Comparison of ENCODE assay signal across 12 cellular contexts in genomic region chrX:44253573-44253942, GRCh38.
A peak's percentile ranks its signal among the peaks of the same experiment; 100 is the strongest.
DNase-seq lines count a peak whose midpoint lies in the region; ATAC-seq and FAIRE-seq lines count a peak whose summit lies in the region.
"Had no signal": no experiment of that assay in that cellular context is flagged by ENCODE, and none has a peak within 500 bp of the region (broad histone marks: within the 10 kb centered on the region; RNA-seq: fewer than 3 reads in every experiment).

No MANE protein-coding gene starts in this region.

- no peak for DNase-seq in activated T-cell treated with anti-CD3 and anti-CD28 coated beads, Interleukin-2, amount 50 U/mL, for 72 hours
- DNase-seq in activated T-cell treated with anti-CD3 and anti-CD28 coated beads, Interleukin-2, amount 50 U/mL, for 48 hours: no peak
- peak in 1 of 3 experiments; percentile 0 for DNase-seq in effector memory CD8-positive, alpha-beta T cell
- no peak for DNase-seq in stimulated activated naive CD8-positive, alpha-beta T cell treated with anti-CD3 and anti-CD28 coated beads, Interleukin-15, amount 100 ng/mL, for 72 hours
- no peak for DNase-seq in NCI-H345 treated with DMSO at 0.1 percent for 48 hours (lab: John Stamatoyannopoulos, UW; ENCODE audit: unreplicated experiment)
- DNase-seq in GM19239 (ENCODE audit: insufficient read length, low spot score): no peak

- H3K4me3 Mint-ChIP-seq in activated T-cell treated with anti-CD3 and anti-CD28 coated beads, Interleukin-2, amount 50 U/mL, for 72 hours: peak overlapping the region; percentile 32 to 33
- peak overlapping the region; percentile 62 to 67 for H3K4me3 Mint-ChIP-seq in effector memory CD8-positive, alpha-beta T cell
- H3K4me3 Mint-ChIP-seq in stimulated activated naive CD8-positive, alpha-beta T cell treated with anti-CD3 and anti-CD28 coated beads, Interleukin-15, amount 100 ng/mL, for 72 hours: peak overlapping the region; percentile 60 to 66
- H3K4me3 Mint-ChIP-seq: dendritic cell treated with granulocyte-macrophage colony-stimulating factor and Interleukin-4, amounts not matched to agents 40 ng/mL and 50 ng/mL, for 4 days had no signal

- H3K36me3 Mint-ChIP-seq in activated T-cell treated with anti-CD3 and anti-CD28 coated beads, Interleukin-2, amount 50 U/mL, for 72 hours (ENCODE audit: insufficient read depth in 2 of 2): peaks cover 22 to 39% of the 10 kb centered on the region in 2 donors
- H3K36me3 Mint-ChIP-seq in effector memory CD8-positive, alpha-beta T cell (ENCODE audit: insufficient read depth): peaks cover 3% of the 10 kb centered on the region

- H3K9me3 Mint-ChIP-seq in activated T-cell treated with anti-CD3 and anti-CD28 coated beads, Interleukin-2, amount 50 U/mL, for 72 hours: peaks cover 12 to 13% of the 10 kb centered on the region in 2 donors
- peaks cover 5 to 7% of the 10 kb centered on the region in 2 donors for H3K9me3 Mint-ChIP-seq in effector memory CD8-positive, alpha-beta T cell
- peaks cover 22 to 24% of the 10 kb centered on the region in 2 donors for H3K9me3 Mint-ChIP-seq in stimulated activated naive CD8-positive, alpha-beta T cell treated with anti-CD3 and anti-CD28 coated beads, Interleukin-15, amount 100 ng/mL, for 72 hours
- H3K9me3 Mint-ChIP-seq: dendritic cell treated with granulocyte-macrophage colony-stimulating factor and Interleukin-4, amounts not matched to agents 40 ng/mL and 50 ng/mL, for 4 days had no signal

- no peak for ATAC-seq in activated T-cell treated with anti-CD3 and anti-CD28 coated beads, Interleukin-2, amount 50 U/mL, for 72 hours (replicated peaks in 1 of 2)
- ATAC-seq in HG03432 (IDR thresholded peaks at IDR 0.05; ENCODE audit: unreplicated experiment) (peak; percentile 14), GM21619 (IDR thresholded peaks at IDR 0.05; ENCODE audit: unreplicated experiment) (no peak)
- ATAC-seq in effector memory CD8-positive, alpha-beta T cell (replicated peaks): peak; percentile 27
- peak; percentile 9 for ATAC-seq in stimulated activated naive CD8-positive, alpha-beta T cell treated with anti-CD3 and anti-CD28 coated beads, Interleukin-15, amount 100 ng/mL, for 72 hours
- ATAC-seq: Panc1 had no signal

- H3K27me3 Mint-ChIP-seq in activated T-cell treated with anti-CD3 and anti-CD28 coated beads, Interleukin-2, amount 50 U/mL, for 72 hours (ENCODE audit: low read depth): no peaks in the 10 kb centered on the region
- no peaks in the 10 kb centered on the region for H3K27me3 Mint-ChIP-seq in effector memory CD8-positive, alpha-beta T cell
- no peaks in the 10 kb centered on the region for H3K27me3 Mint-ChIP-seq in stimulated activated naive CD8-positive, alpha-beta T cell treated with anti-CD3 and anti-CD28 coated beads, Interleukin-15, amount 100 ng/mL, for 72 hours
- H3K27me3 Mint-ChIP-seq: progenitor cell of endocrine pancreas had no signal

- peak overlapping the region; percentile 36 for H3K27ac Mint-ChIP-seq in activated T-cell treated with anti-CD3 and anti-CD28 coated beads, Interleukin-2, amount 50 U/mL, for 72 hours
- H3K27ac Mint-ChIP-seq in effector memory CD8-positive, alpha-beta T cell: peak overlapping the region; percentile 87 to 92
- peak overlapping the region; percentile 33 to 78 for H3K27ac Mint-ChIP-seq in stimulated activated naive CD8-positive, alpha-beta T cell treated with anti-CD3 and anti-CD28 coated beads, Interleukin-15, amount 100 ng/mL, for 72 hours
- H3K27ac Mint-ChIP-seq: dendritic cell treated with granulocyte-macrophage colony-stimulating factor and Interleukin-4, amounts not matched to agents 40 ng/mL and 50 ng/mL, for 4 days; progenitor cell of endocrine pancreas had no signal

- H3K4me1 Mint-ChIP-seq in activated T-cell treated with anti-CD3 and anti-CD28 coated beads, Interleukin-2, amount 50 U/mL, for 72 hours (ENCODE audit: low read depth): peaks cover 27% of the 10 kb centered on the region
- peaks cover 23 to 25% of the 10 kb centered on the region in 2 donors for H3K4me1 Mint-ChIP-seq in effector memory CD8-positive, alpha-beta T cell (ENCODE audit: low read depth in 2 of 2)
- peaks cover 20% of the 10 kb centered on the region for H3K4me1 Mint-ChIP-seq in stimulated activated naive CD8-positive, alpha-beta T cell treated with anti-CD3 and anti-CD28 coated beads, Interleukin-15, amount 100 ng/mL, for 72 hours

- no peak for FAIRE-seq in GM19239 (lab: Jason Lieb, UNC)
- FAIRE-seq: GM12892 had no signal

Comparison
In these comparisons a context has a peak if more than half of its experiments do, and no peak if none do; other contexts are left out.
1. ATAC-seq: peak in HG03432 (single experiment), effector memory CD8-positive, alpha-beta T cell (single experiment) and stimulated activated naive CD8-positive, alpha-beta T cell treated with anti-CD3 and anti-CD28 coated beads, Interleukin-15, amount 100 ng/mL, for 72 hours (single experiment); none in activated T-cell treated with anti-CD3 and anti-CD28 coated beads, Interleukin-2, amount 50 U/mL, for 72 hours (0 of 2) and GM21619 (single experiment).
2. H3K27ac Mint-ChIP-seq: peak in every context shown above with its lines; median percentile 90 in effector memory CD8-positive, alpha-beta T cell; 56 in stimulated activated naive CD8-positive, alpha-beta T cell treated with anti-CD3 and anti-CD28 coated beads, Interleukin-15, amount 100 ng/mL, for 72 hours; 36 in activated T-cell treated with anti-CD3 and anti-CD28 coated beads, Interleukin-2, amount 50 U/mL, for 72 hours.
3. Peak in every context shown above with its lines, with median percentiles within 50 percentile points of each other: H3K4me3 Mint-ChIP-seq.